ENCODE assay signal across 20 cellular contexts in the genomic region with DNA sequence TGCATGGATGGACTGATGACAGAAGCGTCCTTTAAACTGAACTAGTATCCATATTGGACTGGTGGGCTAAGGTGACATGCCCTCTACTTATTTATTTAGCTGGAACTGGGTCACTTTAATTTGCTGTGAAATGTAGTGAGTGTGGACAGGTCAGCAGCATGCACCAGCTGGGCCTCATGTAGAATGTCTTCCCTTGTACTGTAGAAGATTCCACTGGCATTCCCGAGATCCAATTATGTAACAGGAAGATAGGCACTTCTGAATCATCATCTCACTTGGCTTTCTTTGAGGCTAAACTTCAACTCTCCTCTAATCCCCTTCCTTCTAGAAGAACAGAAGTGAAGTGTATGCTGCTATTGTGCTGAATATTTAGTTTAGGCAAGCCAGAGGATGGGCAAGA.
"Had no signal": no experiment of that assay in that cellular context is flagged by ENCODE, and none has a peak within 500 bp of the region (broad histone marks: within the 10 kb centered on the region; RNA-seq: fewer than 3 reads in every experiment).

No MANE protein-coding gene starts in this region.

- H3K4me1 Mint-ChIP-seq: activated naive CD4-positive, alpha-beta T cell treated with anti-CD3 and anti-CD28 coated beads, Interleukin-2, amount 50 U/mL, for 24 hours had no signal

- DNase-seq: activated CD4-positive, CD25-positive, alpha-beta regulatory T cell treated with anti-CD3 and anti-CD28 coated beads, Interleukin-2, amount 50 U/mL, for 72 hours; activated CD8-positive, alpha-beta memory T cell treated with anti-CD3 and anti-CD28 coated beads for 24 hours; activated gamma-delta T cell; activated T-cell treated with anti-CD3 and anti-CD28 coated beads, Interleukin-2, amount 50 U/mL, for 72 hours; effector memory CD8-positive, alpha-beta T cell; foreskin melanocyte; glutamatergic neuron; hippocampal formation; islet precursor cell; nephron progenitor cell; nucleus accumbens; posterior cingulate gyrus; stimulated activated naive CD4-positive, alpha-beta T cell treated with Interleukin-2 at 50 U/mL for 16 hours; substantia nigra; tibial artery had no signal

- H3K4me1 ChIP-seq: tibial artery had no signal

- H3K27ac ChIP-seq: tibial artery had no signal

- H3K9me3 Mint-ChIP-seq: activated naive CD4-positive, alpha-beta T cell treated with anti-CD3 and anti-CD28 coated beads, Interleukin-2, amount 50 U/mL, for 24 hours; activated T-cell treated with anti-CD3 and anti-CD28 coated beads, Interleukin-2, amount 50 U/mL, for 72 hours; mesothelial cell of epicardium; nephron progenitor cell; T-helper 1 cell treated with Interleukin-12 subunit alpha and Interleukin-12 subunit beta and Interleukin-4 antibody, amounts not matched to agents 30 μg/mL and 1 μg/mL, for 36 hours had no signal

- H3K27ac Mint-ChIP-seq: activated naive CD4-positive, alpha-beta T cell treated with anti-CD3 and anti-CD28 coated beads, Interleukin-2, amount 50 U/mL, for 24 hours; activated T-cell treated with anti-CD3 and anti-CD28 coated beads, Interleukin-2, amount 50 U/mL, for 72 hours; effector memory CD8-positive, alpha-beta T cell; mesothelial cell of epicardium; nephron progenitor cell; T-helper 1 cell treated with Interleukin-12 subunit alpha and Interleukin-12 subunit beta and Interleukin-4 antibody, amounts not matched to agents 30 μg/mL and 1 μg/mL, for 36 hours had no signal

- FAIRE-seq: bronchial epithelial cell had no signal

- H3K36me3 Mint-ChIP-seq: activated naive CD4-positive, alpha-beta T cell treated with anti-CD3 and anti-CD28 coated beads, Interleukin-2, amount 50 U/mL, for 24 hours; mesothelial cell of epicardium had no signal

- H3K4me3 Mint-ChIP-seq: activated naive CD4-positive, alpha-beta T cell treated with anti-CD3 and anti-CD28 coated beads, Interleukin-2, amount 50 U/mL, for 24 hours; activated T-cell treated with anti-CD3 and anti-CD28 coated beads, Interleukin-2, amount 50 U/mL, for 72 hours; effector memory CD8-positive, alpha-beta T cell; mesothelial cell of epicardium; nephron progenitor cell; T-helper 1 cell treated with Interleukin-12 subunit alpha and Interleukin-12 subunit beta and Interleukin-4 antibody, amounts not matched to agents 30 μg/mL and 1 μg/mL, for 36 hours had no signal

- H3K27me3 ChIP-seq: tibial artery had no signal

- H3K27me3 Mint-ChIP-seq: activated naive CD4-positive, alpha-beta T cell treated with anti-CD3 and anti-CD28 coated beads, Interleukin-2, amount 50 U/mL, for 24 hours; effector memory CD8-positive, alpha-beta T cell had no signal

- H3K4me3 ChIP-seq: lung, tibial artery had no signal

- H3K9me3 ChIP-seq: tibial artery had no signal
